Comparison of ENCODE assay signal across 1 cellular context in the genomic region with DNA sequence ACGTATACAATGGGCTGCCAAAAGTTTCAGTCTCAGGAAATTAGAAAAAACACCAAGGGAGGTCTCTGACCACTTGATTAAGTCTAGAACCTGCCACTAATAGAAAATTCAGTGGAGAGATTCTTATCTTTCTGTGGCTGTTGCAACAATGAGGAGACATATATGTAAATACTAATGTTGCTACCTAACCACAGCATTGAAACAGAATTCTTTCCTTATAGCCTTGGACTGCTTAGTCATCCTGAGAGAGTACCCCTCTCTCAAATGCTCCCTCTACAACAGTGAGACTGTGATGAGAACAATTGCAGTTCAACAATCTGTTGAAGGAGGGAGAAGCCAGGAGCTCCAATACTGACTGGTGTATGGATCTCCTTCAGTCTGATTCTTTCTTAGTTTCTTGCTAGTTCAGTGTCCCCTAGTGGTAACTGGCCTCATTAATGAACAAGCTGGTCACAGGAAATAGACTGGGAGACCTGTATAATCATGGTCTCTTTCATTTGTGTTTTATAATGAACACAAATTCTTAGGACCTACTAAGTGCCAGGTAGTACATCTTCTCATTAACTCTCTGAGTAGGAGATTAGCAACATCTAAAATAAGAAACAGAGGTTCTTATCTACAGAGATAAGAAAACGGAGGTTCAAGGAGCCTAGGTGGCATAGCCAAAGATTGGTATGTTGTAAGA.
TF ChIP-seq lines count a peak whose summit lies in the region.

No MANE protein-coding gene starts in this region.

TF ChIP-seq in IMR-90, 13 proteins besides CTCF, POLR2A, EP300 and RAD21 (continued from another document):
- TF ChIP-seq MXI1 (IDR thresholded peaks at IDR 0.05; ENCODE audit: borderline replicate concordance, low read depth, low read length) (no peak), CHD1 (IDR thresholded peaks at IDR 0.05; ENCODE audit: low read depth, low read length) (no peak), CEBPB (IDR thresholded peaks at IDR 0.05; ENCODE audit: low read depth, low read length) (peak; percentile 80), RCOR1 (IDR thresholded peaks at IDR 0.05; ENCODE audit: insufficient replicate concordance, low read length) (no peak)
- TF ChIP-seq, protein P1, sequence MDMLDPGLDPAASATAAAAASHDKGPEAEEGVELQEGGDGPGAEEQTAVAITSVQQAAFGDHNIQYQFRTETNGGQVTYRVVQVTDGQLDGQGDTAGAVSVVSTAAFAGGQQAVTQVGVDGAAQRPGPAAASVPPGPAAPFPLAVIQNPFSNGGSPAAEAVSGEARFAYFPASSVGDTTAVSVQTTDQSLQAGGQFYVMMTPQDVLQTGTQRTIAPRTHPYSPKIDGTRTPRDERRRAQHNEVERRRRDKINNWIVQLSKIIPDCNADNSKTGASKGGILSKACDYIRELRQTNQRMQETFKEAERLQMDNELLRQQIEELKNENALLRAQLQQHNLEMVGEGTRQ (IDR thresholded peaks at IDR 0.05; ENCODE audit: low read depth, low read length), result no peak
